In genomic region chr4:110202024-110202423, GRCh38 we compare ENCODE assay signal across 21 cellular contexts. TPM values are rescaled to one million over a fixed set of nuclear protein-coding genes. Genes with fewer than 3 reads are reported as not detected.
DNase-seq lines count a peak whose midpoint lies in the region; ATAC-seq and TF ChIP-seq lines count a peak whose summit lies in the region.
"Had no signal": no experiment of that assay in that cellular context is flagged by ENCODE, and none has a peak within 500 bp of the region (broad histone marks: within the 10 kb centered on the region; RNA-seq: fewer than 3 reads in every experiment).

No MANE protein-coding gene starts in this region.

- H3K9me3 Mint-ChIP-seq in neural crest cell (peaks cover 3% of the 10 kb centered on the region), type B pancreatic cell (no peaks in the 10 kb centered on the region)
- H3K9me3 Mint-ChIP-seq: CD8-positive, alpha-beta T cell had no signal

- no peaks in the 10 kb centered on the region for H3K9me2 ChIP-seq in OCI-LY7 (ENCODE audit: insufficient read depth, low read length)

- peak overlapping the region; percentile 33; the same call in 1 of the 2 replicates for H2AFZ ChIP-seq in OCI-LY7 (ENCODE audit: low read length)
- H2AFZ ChIP-seq: GM23248 had no signal

- H3K27me3 Mint-ChIP-seq in neural crest cell (ENCODE audit: low read depth) (peaks cover 2% of the 10 kb centered on the region), type B pancreatic cell (peaks cover 3% of the 10 kb centered on the region)
- H3K27me3 Mint-ChIP-seq: B cell had no signal

- H3K4me3 Mint-ChIP-seq in neural crest cell, result peak overlapping the region; percentile 52
- H3K4me3 Mint-ChIP-seq in type B pancreatic cell, result peak overlapping the region; percentile 1
- H3K4me3 Mint-ChIP-seq: B cell; CD8-positive, alpha-beta T cell had no signal

- peaks cover 28% of the 10 kb centered on the region for H3K4me1 Mint-ChIP-seq in neural crest cell
- H3K4me1 Mint-ChIP-seq in type B pancreatic cell (ENCODE audit: unreplicated experiment), result peaks cover 15% of the 10 kb centered on the region

- no peaks in the 10 kb centered on the region for H3K9me3 ChIP-seq in OCI-LY7 (ENCODE audit: low read length)
- H3K9me3 ChIP-seq: BLaER1, Caco-2 had no signal

- peaks cover 8% of the 10 kb centered on the region; the same call in 1 of the 2 replicates for H3K79me2 ChIP-seq in OCI-LY7 (ENCODE audit: insufficient read depth, low read depth, low read length)

- H3K36me3 ChIP-seq in OCI-LY7 (ENCODE audit: insufficient read depth, low read length), result no peaks in the 10 kb centered on the region
- H3K36me3 ChIP-seq: BLaER1 had no signal

- H3K4me2 ChIP-seq in OCI-LY7 (ENCODE audit: low read length), result peak overlapping the region; percentile 66
- H3K4me2 ChIP-seq: BLaER1 had no signal

- H3K4me1 ChIP-seq in OCI-LY7 (ENCODE audit: insufficient read depth, low read length, poor library complexity, severe bottlenecking), result peaks cover 54% of the 10 kb centered on the region
- H3K4me1 ChIP-seq: Caco-2 had no signal

- H3K36me3 Mint-ChIP-seq in neural crest cell (ENCODE audit: low read depth) (peaks cover 2% of the 10 kb centered on the region), type B pancreatic cell (no peaks in the 10 kb centered on the region)
- H3K36me3 Mint-ChIP-seq: CD4-positive, CD25-positive, alpha-beta regulatory T cell had no signal

- TSS peak; percentile 38 for BruUV-seq in OCI-LY7 (replicated peaks; lab: Mats Ljungman, UMichigan)

- POLR2A ChIA-PET in OCI-LY7 (lab: Charles Lee), result no interaction called here

- H3K4me3 ChIP-seq in OCI-LY7 (ENCODE audit: low read depth, low read length, poor library complexity, severe bottlenecking), result peak overlapping the region; percentile 53
- H3K4me3 ChIP-seq: BLaER1, GM23248 had no signal

- H4K20me1 ChIP-seq in OCI-LY7 (ENCODE audit: insufficient read depth, low read length), result no peaks in the 10 kb centered on the region
- H4K20me1 ChIP-seq: BLaER1 had no signal

- TF ChIP-seq CTCF in OCI-LY7 (conservative IDR thresholded peaks at IDR 0.05; ENCODE audit: low read length), result no peak
- TF ChIP-seq CTCF in neural crest cell (conservative IDR thresholded peaks at IDR 0.05), result no peak
- TF ChIP-seq CTCF in type B pancreatic cell (conservative IDR thresholded peaks at IDR 0.05), result no peak

- H3K27ac Mint-ChIP-seq in neural crest cell (ENCODE audit: unreplicated experiment) (peak overlapping the region; percentile 76), type B pancreatic cell (no peak overlapping the region)
- H3K27ac Mint-ChIP-seq: B cell; CD8-positive, alpha-beta T cell had no signal

- DNase-seq in NCI-H2227 (lab: John Stamatoyannopoulos, UW; ENCODE audit: unreplicated experiment), result peak; percentile 1
- no peak for DNase-seq in NCI-H2227 treated with DMSO at 0.1 percent for 48 hours (lab: John Stamatoyannopoulos, UW)
- DNase-seq in OCI-LY7 (ENCODE audit: low spot score), result no peak
- DNase-seq in neural crest cell (ENCODE audit: low read depth, low spot score), result no peak
- DNase-seq in type B pancreatic cell (ENCODE audit: extremely low spot score, unreplicated experiment), result no peak
- DNase-seq in GDM1 (lab: John Stamatoyannopoulos, UW), result no peak
- DNase-seq: Caco-2; CD4-positive, CD25-positive, alpha-beta regulatory T cell; CD8-positive, alpha-beta T cell; DMS153; DMS79; EL; GM23248; H7; HCEC 1CT had no signal

- ATAC-seq in HG03039 (IDR thresholded peaks at IDR 0.05; ENCODE audit: unreplicated experiment) (no peak), GM18498 (IDR thresholded peaks at IDR 0.05; ENCODE audit: unreplicated experiment) (no peak)
- ATAC-seq: CD8-positive, alpha-beta T cell had no signal

- intact Hi-C loops in OCI-LY7 (cut with micrococcal nuclease; ENCODE audit: unreplicated experiment), result no loop called here

- CTCF ChIA-PET in OCI-LY7 (lab: Charles Lee; ENCODE audit: unreplicated experiment), result no interaction called here

- H3K27ac ChIP-seq in OCI-LY7 (ENCODE audit: low read depth, low read length, poor library complexity, severe bottlenecking), result peak overlapping the region; percentile 84
- H3K27ac ChIP-seq: 22Rv1, BLaER1, C4-2B, GM23248 had no signal

RNA-seq across cellular contexts. Expression of gene ELOVL6, which starts 3.6 kb away (rescaled TPM):
- total RNA-seq in OCI-LY7 (2014; rRNA removed; shearing (Covaris generic)), result 12.6 and 14.5 TPM in 2 replicates
- total RNA-seq in OCI-LY7 (2022) (45.5 and 45.6 TPM in 2 replicates), neural crest cell (104 and 105 TPM in 2 replicates), type B pancreatic cell (ENCODE audit: low replicate concordance) (33.4 and 51.6 TPM in 2 replicates)
